In genomic region chr14:54515670-54516069, GRCh38 we compare ENCODE assay signal across 20 cellular contexts.
"Had no signal": no experiment of that assay in that cellular context is flagged by ENCODE, and none has a peak within 500 bp of the region (broad histone marks: within the 10 kb centered on the region; RNA-seq: fewer than 3 reads in every experiment).

No MANE protein-coding gene starts in this region.

- FAIRE-seq: HepG2 had no signal

- ATAC-seq: HepG2, T-cell had no signal

- DNase-seq: IMR-90, Kasumi-1, MM.1S, NCI-H1105, NCI-H1417, NCI-H1436 treated with DMSO at 0.1 percent for 48 hours, NCI-H1694, NCI-H187 treated with DMSO at 0.1 percent for 48 hours, NCI-H2029 treated with DMSO at 0.1 percent for 48 hours, NCI-H2227 treated with DMSO at 0.1 percent for 48 hours, NCI-H524, NCI-H526 treated with DMSO at 0.1 percent for 48 hours, NCI-H748 treated with DMSO at 0.1 percent for 48 hours, SHP77, SK-N-SH, SW 1271, T-cell had no signal

- H3K27ac ChIP-seq: KMS-11, RWPE1 had no signal
